ENCODE assay signal across 8 cellular contexts in genomic region chr4:177442623-177443155, GRCh38. TPM values are rescaled to one million over a fixed set of nuclear protein-coding genes. Genes with fewer than 3 reads are reported as not detected.
A peak's percentile ranks its signal among the peaks of the same experiment; 100 is the strongest.
DNase-seq lines count a peak whose midpoint lies in the region; ATAC-seq, FAIRE-seq and TF ChIP-seq lines count a peak whose summit lies in the region.

No MANE protein-coding gene starts in this region.

- TF ChIP-seq CTCF in OCI-LY1 (IDR thresholded peaks at IDR 0.05; ENCODE audit: low read length), result no peak
- no peak for TF ChIP-seq CTCF in bronchial epithelial cell (IDR thresholded peaks at IDR 0.05; ENCODE audit: insufficient read depth, low read length, severe bottlenecking)
- no peak for TF ChIP-seq CTCF in lower lobe of right lung (IDR thresholded peaks at IDR 0.05)
- TF ChIP-seq CTCF in tibial nerve (IDR thresholded peaks at IDR 0.05), result no peak

- H3K36me3 ChIP-seq in OCI-LY1 (ENCODE audit: insufficient read depth, low read length) (no peaks in the 10 kb centered on the region), bronchial epithelial cell (ENCODE audit: control insufficient read depth, insufficient read depth, low read length) (peaks cover 2% of the 10 kb centered on the region), lower lobe of right lung (peaks cover 14% of the 10 kb centered on the region), tibial nerve (peaks cover 0 to 13% (median 0%) of the 10 kb centered on the region in 3 donors)

- intact Hi-C loops in Right ventricle myocardium superior (cut with DNase I), result no loop called here
- intact Hi-C loops in cardiac septum (cut with DNase I), result no loop called here
- intact Hi-C loops in lower lobe of right lung (cut with DNase I), result no loop called here

- H2AFZ ChIP-seq in OCI-LY1 (ENCODE audit: low read length), result peak overlapping the region; percentile 95

- H3K4me2 ChIP-seq in OCI-LY1 (ENCODE audit: low read length), result peak overlapping the region; percentile 93

- no peaks in the 10 kb centered on the region for H3K79me2 ChIP-seq in OCI-LY1 (ENCODE audit: insufficient read depth, low read length)

- no peak for FAIRE-seq in bronchial epithelial cell (lab: Jason Lieb, UNC)

- no peak for DNase-seq in Right ventricle myocardium superior
- DNase-seq in cardiac septum (ENCODE audit: low spot score), result no peak
- DNase-seq in bronchial epithelial cell (ENCODE audit: low read depth), result peak; percentile 23
- DNase-seq in lower lobe of right lung, result no peak
- DNase-seq in tibial nerve (ENCODE audit: low spot score in 2 of 2), result peak in 1 of 2 donors; percentile 12
- DNase-seq in cerebellar nuclear complex (lab: John Stamatoyannopoulos, UW), result no peak

- H3K27me3 ChIP-seq in OCI-LY1 (ENCODE audit: insufficient read depth, low read length) (no peaks in the 10 kb centered on the region), bronchial epithelial cell (ENCODE audit: control insufficient read depth, insufficient read depth, low read length) (no peaks in the 10 kb centered on the region), lower lobe of right lung (ENCODE audit: low read depth) (no peaks in the 10 kb centered on the region), tibial nerve (no peaks in the 10 kb centered on the region)

- H3K27ac ChIP-seq in OCI-LY1 (ENCODE audit: low read depth, low read length, poor library complexity, severe bottlenecking), result peak overlapping the region; percentile 85
- H3K27ac ChIP-seq in lower lobe of right lung, result peak overlapping the region; percentile 94
- peak overlapping the region; percentile 80 to 97 (median 92) for H3K27ac ChIP-seq in tibial nerve

- H3K4me1 ChIP-seq in OCI-LY1 (ENCODE audit: insufficient read depth, low read length, severe bottlenecking) (peaks cover 22% of the 10 kb centered on the region), lower lobe of right lung (peaks cover 12% of the 10 kb centered on the region), tibial nerve (peaks cover 0 to 22% (median 12%) of the 10 kb centered on the region in 4 donors)

- H3K9me2 ChIP-seq in OCI-LY1 (ENCODE audit: low read depth, low read length), result no peaks in the 10 kb centered on the region

- TF ChIP-seq EP300 in tibial nerve (IDR thresholded peaks at IDR 0.05), result no peak

- no peaks in the 10 kb centered on the region for H4K20me1 ChIP-seq in OCI-LY1 (ENCODE audit: insufficient read depth, low read length)

- peak overlapping the region; percentile 67 for H3K4me3 ChIP-seq in OCI-LY1 (ENCODE audit: low read depth, low read length, poor library complexity, severe bottlenecking)
- H3K4me3 ChIP-seq in bronchial epithelial cell (ENCODE audit: low read depth, low read length), result peak overlapping the region; percentile 74
- H3K4me3 ChIP-seq in lower lobe of right lung, result peak overlapping the region; percentile 64
- peak overlapping the region; percentile 54 to 98 (median 68) for H3K4me3 ChIP-seq in tibial nerve

- H3K9ac ChIP-seq in OCI-LY1 (ENCODE audit: low read length), result peak overlapping the region; percentile 91

- no peaks in the 10 kb centered on the region for H3F3A ChIP-seq in OCI-LY1 (ENCODE audit: insufficient read depth, low read length)

- 4 to 10% methylated on average over 10 of the region's 10 CpGs for WGBS in tibial nerve, 2 donors

- H3K9me3 ChIP-seq in OCI-LY1 (ENCODE audit: low read length) (no peaks in the 10 kb centered on the region), lower lobe of right lung (no peaks in the 10 kb centered on the region), tibial nerve (no peaks in the 10 kb centered on the region)

- peak; percentile 10 for ATAC-seq in Right ventricle myocardium superior (ENCODE audit: poor library complexity)
- peak; percentile 20 for ATAC-seq in HG02852 (IDR thresholded peaks at IDR 0.05; ENCODE audit: unreplicated experiment)
- peak; percentile 2 to 15 for ATAC-seq in lower lobe of right lung

- peak in 1 of 2 donors; percentile 46 for TF ChIP-seq POLR2A in tibial nerve (IDR thresholded peaks at IDR 0.05)

RNA-seq across cellular contexts. Expression of gene AGA, which starts 0.5 kb away (rescaled TPM):
- total RNA-seq in Right ventricle myocardium superior (9.3 TPM), cardiac septum (6.1 TPM), bronchial epithelial cell (71.3 and 111 TPM in 2 replicates), lower lobe of right lung (29.8 TPM), tibial nerve (10 to 100 TPM in 3 of 4 donors, 1 to 10 TPM in 1; 8.4 to 25.1 (median 14.7) TPM)
